34 cellular contexts compared by ENCODE assay signal in the genomic region with DNA sequence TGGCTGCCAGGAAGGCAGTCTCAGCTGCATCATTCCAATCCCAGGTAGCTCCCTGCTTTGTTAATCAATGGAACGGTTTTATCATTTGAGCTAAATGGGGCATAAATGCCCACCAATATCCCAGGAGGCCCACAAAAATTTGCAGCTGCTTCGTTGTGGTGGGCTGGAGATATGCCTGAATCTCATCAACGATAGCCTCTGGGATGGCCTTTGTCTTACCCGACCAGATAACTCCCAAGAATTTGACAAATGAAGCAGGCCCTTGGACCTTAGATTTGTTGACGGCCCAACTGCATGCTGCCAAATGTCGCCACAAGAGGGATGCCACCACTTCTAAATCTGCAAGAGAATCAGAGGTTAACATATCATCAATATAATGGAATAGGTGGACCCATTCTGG.
"Had no signal": no experiment of that assay in that cellular context is flagged by ENCODE, and none has a peak within 500 bp of the region (broad histone marks: within the 10 kb centered on the region; RNA-seq: fewer than 3 reads in every experiment).

No MANE protein-coding gene starts in this region.

- H3K4me3 Mint-ChIP-seq: naive thymus-derived CD8-positive, alpha-beta T cell; natural killer cell treated with Interleukin-12 subunit alpha and Interleukin-12 subunit beta and Interleukin-15 and Interleukin-18, amount 100 ng/mL, for 72 hours; nephron progenitor cell; neural crest cell; stimulated activated memory B cell treated with anti-CD40 and anti-IgM and Interleukin-4, amounts not matched to agents 10 μg/mL and 1 μg/mL and 100 μg/mL, for 72 hours; stimulated activated naive CD8-positive, alpha-beta T cell treated with anti-CD3 and anti-CD28 coated beads, Interleukin-15, amount 100 ng/mL, for 72 hours; type B pancreatic cell had no signal

- H3K4me2 ChIP-seq: smooth muscle cell had no signal

- H3K4me3 ChIP-seq: ovary, psoas muscle, right lobe of liver, sigmoid colon, skin epidermis, smooth muscle cell, spleen, suprapubic skin, testis, tibial artery, transverse colon, upper lobe of right lung, uterus had no signal

- H3K4me1 Mint-ChIP-seq: nephron progenitor cell; neural crest cell; stimulated activated memory B cell treated with anti-CD40 and anti-IgM and Interleukin-4, amounts not matched to agents 10 μg/mL and 1 μg/mL and 100 μg/mL, for 72 hours; stimulated activated naive CD8-positive, alpha-beta T cell treated with anti-CD3 and anti-CD28 coated beads, Interleukin-15, amount 100 ng/mL, for 72 hours had no signal

- H3K4me1 ChIP-seq: parathyroid adenoma, psoas muscle, sigmoid colon, spleen, suprapubic skin, testis, tibial artery, transverse colon, upper lobe of right lung, uterus had no signal

- H3K27me3 ChIP-seq: neutrophil, ovary, right lobe of liver, sigmoid colon, spleen, suprapubic skin, testis, tibial artery, transverse colon, upper lobe of right lung, uterus had no signal

- ATAC-seq: naive thymus-derived CD8-positive, alpha-beta T cell; natural killer cell treated with Interleukin-12 subunit alpha and Interleukin-12 subunit beta and Interleukin-15 and Interleukin-18, amount 100 ng/mL, for 72 hours; psoas muscle; right cardiac atrium; right lobe of liver; stimulated activated memory B cell treated with anti-CD40 and anti-IgM and Interleukin-4, amounts not matched to agents 10 μg/mL and 1 μg/mL and 100 μg/mL, for 72 hours; stimulated activated naive CD8-positive, alpha-beta T cell treated with anti-CD3 and anti-CD28 coated beads, Interleukin-15, amount 100 ng/mL, for 72 hours; stimulated activated naive CD8-positive, alpha-beta T cell treated with anti-CD3 and anti-CD28 coated beads, Interleukin-15, Interleukin-2, amounts not matched to agents 100 U/mL and 50 U/mL, for 24 hours; upper lobe of right lung had no signal

- H3K36me3 ChIP-seq: neutrophil, ovary, right lobe of liver, transverse colon, upper lobe of right lung, uterus had no signal

- H2AFZ ChIP-seq: parathyroid adenoma had no signal

- H3K27me3 Mint-ChIP-seq: naive thymus-derived CD8-positive, alpha-beta T cell; natural killer cell treated with Interleukin-12 subunit alpha and Interleukin-12 subunit beta and Interleukin-15 and Interleukin-18, amount 100 ng/mL, for 72 hours; progenitor cell of endocrine pancreas; stimulated activated memory B cell treated with anti-CD40 and anti-IgM and Interleukin-4, amounts not matched to agents 10 μg/mL and 1 μg/mL and 100 μg/mL, for 72 hours; stimulated activated naive CD8-positive, alpha-beta T cell treated with anti-CD3 and anti-CD28 coated beads, Interleukin-15, amount 100 ng/mL, for 72 hours; type B pancreatic cell had no signal

- H3K27ac ChIP-seq: neutrophil, ovary, parathyroid adenoma, psoas muscle, right lobe of liver, sigmoid colon, skin epidermis, spleen, suprapubic skin, testis, tibial artery, transverse colon, upper lobe of right lung, uterus had no signal

- H3K27ac Mint-ChIP-seq: naive thymus-derived CD8-positive, alpha-beta T cell; natural killer cell treated with Interleukin-12 subunit alpha and Interleukin-12 subunit beta and Interleukin-15 and Interleukin-18, amount 100 ng/mL, for 72 hours; nephron progenitor cell; stimulated activated memory B cell treated with anti-CD40 and anti-IgM and Interleukin-4, amounts not matched to agents 10 μg/mL and 1 μg/mL and 100 μg/mL, for 72 hours; stimulated activated naive CD8-positive, alpha-beta T cell treated with anti-CD3 and anti-CD28 coated beads, Interleukin-15, amount 100 ng/mL, for 72 hours; type B pancreatic cell had no signal

- H3K9ac ChIP-seq: parathyroid adenoma had no signal

- H3K79me2 ChIP-seq: parathyroid adenoma had no signal

- DNase-seq: nephron progenitor cell; nucleus accumbens; ovary; posterior cingulate gyrus; psoas muscle; right cardiac atrium; right lobe of liver; sigmoid colon; spleen; stimulated activated CD4-positive, alpha-beta T cell treated with anti-CD3 and anti-CD28 coated beads, Interleukin-12 subunit alpha, Interleukin-12 subunit beta, amount 100 ng/mL, for 4 hours; stimulated activated CD4-positive, alpha-beta T cell treated with anti-CD3 and anti-CD28 coated beads, Interleukin-1b, Interleukin-23, amount 100 ng/mL, for 48 hours; stimulated activated CD4-positive, alpha-beta T cell treated with anti-CD3 and anti-CD28 coated beads, Interleukin-4, amount 100 ng/mL, for 1 hour; stimulated activated CD4-positive, alpha-beta T cell treated with anti-CD3 and anti-CD28 coated beads, Interleukin-4, amount 100 ng/mL, for 4 hours; stimulated activated CD8-positive, alpha-beta memory T cell treated with anti-CD3 and anti-CD28 coated beads, Interleukin-4, amount 100 ng/mL, for 48 hours; stimulated activated naive CD4-positive, alpha-beta T cell; stimulated activated naive CD8-positive, alpha-beta T cell treated with anti-CD3 and anti-CD28 coated beads, Interleukin-15, amount 100 ng/mL, for 72 hours; stimulated activated naive CD8-positive, alpha-beta T cell treated with anti-CD3 and anti-CD28 coated beads, Interleukin-15, Interleukin-2, amounts not matched to agents 100 U/mL and 50 U/mL, for 24 hours; substantia nigra; testis; tibial artery; transverse colon; upper lobe of right lung; uterus had no signal

- H3K9me3 ChIP-seq: ovary, right lobe of liver, suprapubic skin, testis, transverse colon, upper lobe of right lung, uterus had no signal
